ENCODE assay signal across 10 cellular contexts in the genomic region with DNA sequence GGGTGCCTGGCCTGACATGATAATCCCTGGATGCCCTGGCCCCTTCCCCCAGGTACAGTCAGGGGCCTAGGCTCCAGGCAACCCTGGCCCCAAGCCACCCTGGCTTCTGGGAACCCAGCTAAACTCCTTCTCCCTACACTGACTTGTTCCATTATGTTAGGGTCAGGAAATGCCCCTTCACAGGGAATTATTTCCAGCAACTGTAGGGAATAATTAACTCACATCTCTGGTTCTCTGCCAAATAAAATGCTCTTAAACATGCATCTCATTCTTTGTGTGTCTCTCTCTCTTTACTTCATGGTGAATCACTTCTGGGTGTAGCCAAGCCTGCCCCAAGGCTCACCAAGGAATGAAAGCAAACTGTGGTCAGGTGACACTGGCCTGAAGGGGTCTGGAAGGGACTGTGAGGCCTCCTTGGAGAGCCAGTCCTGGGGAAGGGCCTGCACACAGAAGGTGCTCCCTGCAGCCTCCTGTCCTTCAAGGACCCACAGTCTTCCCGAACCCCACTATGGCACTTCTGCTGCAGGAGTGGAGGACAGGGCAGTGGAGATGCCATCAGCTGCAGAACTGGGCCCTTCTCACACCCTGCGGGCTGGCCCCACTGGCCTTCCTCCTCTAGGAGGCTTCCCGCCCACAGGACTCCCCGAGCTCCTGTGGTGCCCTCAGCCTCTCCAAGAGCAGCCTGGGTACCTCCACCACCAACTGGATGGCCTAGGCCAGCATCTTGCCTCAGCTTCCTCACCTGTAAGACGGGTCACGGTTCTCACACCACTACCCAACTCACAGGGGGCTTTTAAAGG. TPM values are rescaled to one million over a fixed set of nuclear protein-coding genes. Genes with fewer than 3 reads are reported as not detected.
A peak's percentile ranks its signal among the peaks of the same experiment; 100 is the strongest.
DNase-seq lines count a peak whose midpoint lies in the region; ATAC-seq, FAIRE-seq and TF ChIP-seq lines count a peak whose summit lies in the region.
"Had no signal": no experiment of that assay in that cellular context is flagged by ENCODE, and none has a peak within 500 bp of the region (broad histone marks: within the 10 kb centered on the region; RNA-seq: fewer than 3 reads in every experiment).

No MANE protein-coding gene starts in this region.

- no peak overlapping the region for H3K9ac ChIP-seq in kidney (ENCODE audit: low read length in 2 of 2)

- TF ChIP-seq CTCF in left ventricle myocardium inferior (IDR thresholded peaks at IDR 0.05; ENCODE audit: borderline replicate concordance) (no peak), kidney (IDR thresholded peaks at IDR 0.05; ENCODE audit: borderline replicate concordance, extremely low read depth, insufficient read depth) (no peak), upper lobe of right lung (IDR thresholded peaks at IDR 0.05) (no peak), glutamatergic neuron (IDR thresholded peaks at IDR 0.05; ENCODE audit: partially characterized antibody, unreplicated experiment) (no peak), GM10248 (IDR thresholded peaks at IDR 0.05; ENCODE audit: control extremely low read depth, extremely low read depth, low read depth, missing control alignments) (no peak)

- H3K36me3 Mint-ChIP-seq in glutamatergic neuron (ENCODE audit: unreplicated experiment), result peaks cover 3% of the 10 kb centered on the region

- H3K36me3 ChIP-seq in left ventricle myocardium inferior, result peaks cover 71% of the 10 kb centered on the region
- peaks cover 17 to 36% of the 10 kb centered on the region in 2 donors for H3K36me3 ChIP-seq in kidney (ENCODE audit: control insufficient read depth in 1 of 2, insufficient read depth in 2 of 2, low read length in 2 of 2)
- peaks cover 68% of the 10 kb centered on the region for H3K36me3 ChIP-seq in upper lobe of right lung

- intact Hi-C loops in left ventricle myocardium inferior (cut with micrococcal nuclease) (no loop called here), Right ventricle myocardium superior (cut with DNase I) (no loop called here), kidney (cut with DNase I) (no loop called here), upper lobe of right lung (cut with DNase I) (no loop called here)

- H3K4me1 ChIP-seq in left ventricle myocardium inferior (peaks cover 62% of the 10 kb centered on the region), kidney (ENCODE audit: control insufficient read depth in 1 of 2, insufficient read depth in 1 of 2, low read depth in 1 of 2, low read length in 2 of 2) (peaks cover 31 to 32% of the 10 kb centered on the region in 2 donors), upper lobe of right lung (peaks cover 63% of the 10 kb centered on the region)

- H3K9me3 ChIP-seq in left ventricle myocardium inferior (replicated peaks), result no peaks in the 10 kb centered on the region
- H3K9me3 ChIP-seq in kidney (ENCODE audit: control insufficient read depth in 1 of 2, low read length in 2 of 2), result no peaks in the 10 kb centered on the region
- no peaks in the 10 kb centered on the region for H3K9me3 ChIP-seq in upper lobe of right lung

- H3K27ac ChIP-seq in left ventricle myocardium inferior (replicated peaks), result peak overlapping the region; percentile 71
- peak overlapping the region; percentile 79 to 82 for H3K27ac ChIP-seq in kidney (ENCODE audit: low read depth in 2 of 2, low read length in 2 of 2)
- H3K27ac ChIP-seq in upper lobe of right lung, result peak overlapping the region; percentile 52

- H3K27ac Mint-ChIP-seq in glutamatergic neuron (ENCODE audit: unreplicated experiment), result no peak overlapping the region

- peak; percentile 97 for FAIRE-seq in kidney (lab: Jason Lieb, UNC)

- DNase-seq in left ventricle myocardium inferior (no peak), Right ventricle myocardium superior (no peak), amniotic epithelial cell (ENCODE audit: low read depth) (peak; percentile 90), kidney (peak; percentile 86), upper lobe of right lung (peak; percentile 70), glutamatergic neuron (no peak), GM10248 (ENCODE audit: extremely low spot score) (no peak)
- DNase-seq: activated CD8-positive, alpha-beta memory T cell treated with anti-CD3 and anti-CD28 coated beads, Interleukin-2, amount 50 U/mL, for 48 hours; DND-41 had no signal

- peaks cover 4% of the 10 kb centered on the region for H3K27me3 Mint-ChIP-seq in glutamatergic neuron (ENCODE audit: unreplicated experiment)

- H3K4me1 Mint-ChIP-seq in glutamatergic neuron (ENCODE audit: low read depth, unreplicated experiment), result peaks cover 9% of the 10 kb centered on the region

- CTCF ChIA-PET in GM10248 (lab: Yijun Ruan, JAX), result interaction anchor here (1.0 to 2.5 kb wide), 3 partner anchors 9 to 18 kb away, joined by 3 to 13 read pairs (median 5); no protein-coding TSS in a partner anchor

- ATAC-seq in Right ventricle myocardium superior (ENCODE audit: poor library complexity), result no peak
- ATAC-seq in upper lobe of right lung, result peak; percentile 72
- ATAC-seq in GM19463 (IDR thresholded peaks at IDR 0.05; ENCODE audit: unreplicated experiment), result no peak

- no peak overlapping the region for H3K4me3 ChIP-seq in left ventricle myocardium inferior
- no peak overlapping the region for H3K4me3 ChIP-seq in kidney (ENCODE audit: low read length in 2 of 2)
- H3K4me3 ChIP-seq in upper lobe of right lung, result no peak overlapping the region

- H3K27me3 ChIP-seq in left ventricle myocardium inferior (ENCODE audit: low read depth) (no peaks in the 10 kb centered on the region), upper lobe of right lung (no peaks in the 10 kb centered on the region)

- no peak overlapping the region for H3K4me3 Mint-ChIP-seq in glutamatergic neuron (ENCODE audit: unreplicated experiment)

- peaks cover 8% of the 10 kb centered on the region for H3K9me3 Mint-ChIP-seq in glutamatergic neuron (ENCODE audit: unreplicated experiment)

- POLR2A ChIA-PET in GM10248 (lab: Yijun Ruan, JAX), result no interaction called here

RNA-seq across cellular contexts. Expression of gene TKT, which starts 17.6 kb away (rescaled TPM):
- 32.1 TPM for total RNA-seq in left ventricle myocardium inferior
- total RNA-seq in Right ventricle myocardium superior, result 43.6 TPM
- total RNA-seq in kidney, result 182 TPM
- polyA plus RNA-seq in kidney (ENCODE audit: insufficient read depth, low read depth, low replicate concordance), result 224 TPM
- total RNA-seq in upper lobe of right lung, result 432 TPM
- total RNA-seq in glutamatergic neuron (ENCODE audit: unreplicated experiment), result 265 TPM

Comparison
In these comparisons a context has a peak if more than half of its experiments do, and no peak if none do; other contexts are left out.
1. DNase-seq: peak in amniotic epithelial cell (single experiment), kidney (single experiment) and upper lobe of right lung (single experiment); none in left ventricle myocardium inferior (single experiment), Right ventricle myocardium superior (single experiment), glutamatergic neuron (single experiment) and GM10248 (single experiment).
2. Peak in every context shown above with its lines, with median percentiles within 50 percentile points of each other: H3K27ac ChIP-seq.